In the genomic region with DNA sequence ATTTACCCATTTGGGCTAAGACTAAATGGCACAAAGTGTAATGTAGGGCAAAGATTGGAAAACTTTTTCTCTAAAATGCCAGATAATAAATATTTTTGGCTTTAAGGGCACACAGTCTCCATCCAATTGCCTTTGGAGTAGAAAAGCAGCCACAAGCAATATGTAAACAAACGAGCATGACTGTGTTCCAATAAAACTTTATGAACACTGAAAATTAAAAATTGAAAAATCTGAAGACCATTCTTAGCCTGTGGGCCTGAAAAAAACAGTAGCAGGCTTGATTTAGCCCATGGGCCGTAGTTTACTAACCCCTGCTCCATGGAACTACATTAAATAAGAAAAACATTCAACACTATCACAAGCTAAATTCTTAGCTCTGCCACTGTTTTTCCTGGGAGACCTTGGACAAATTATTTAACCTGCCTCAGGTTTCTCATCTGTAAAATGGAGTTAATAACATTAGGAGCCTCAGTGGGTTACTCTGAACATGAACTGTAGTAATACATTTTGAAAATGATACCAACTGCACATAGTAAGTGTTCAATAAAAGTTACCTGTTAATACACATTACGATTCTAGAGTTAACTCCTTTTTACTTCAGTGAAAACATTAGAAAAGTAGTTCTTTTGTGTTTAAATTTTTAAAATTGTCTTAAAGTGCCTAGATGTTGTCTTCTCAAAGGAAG, we compare ENCODE assay signal across 9 cellular contexts. TPM values are rescaled to one million over a fixed set of nuclear protein-coding genes. Genes with fewer than 3 reads are reported as not detected.
DNase-seq lines count a peak whose midpoint lies in the region; ATAC-seq and TF ChIP-seq lines count a peak whose summit lies in the region.
"Had no signal": no experiment of that assay in that cellular context is flagged by ENCODE, and none has a peak within 500 bp of the region (broad histone marks: within the 10 kb centered on the region; RNA-seq: fewer than 3 reads in every experiment).

No MANE protein-coding gene starts in this region.

- peak overlapping the region; percentile 94 to 100 (median 99) for H3K27ac Mint-ChIP-seq in CD4-positive, CD25-positive, alpha-beta regulatory T cell
- peak overlapping the region; percentile 100 for H3K27ac Mint-ChIP-seq in dendritic cell treated with granulocyte-macrophage colony-stimulating factor and Interleukin-4, amounts not matched to agents 40 ng/mL and 50 ng/mL, for 4 days
- H3K27ac Mint-ChIP-seq in nephron progenitor cell (no peak overlapping the region), chondrocyte (ENCODE audit: unreplicated experiment) (no peak overlapping the region)

- no peaks in the 10 kb centered on the region for H3K27me3 ChIP-seq in CD4-positive, CD25-positive, alpha-beta regulatory T cell (ENCODE audit: control insufficient read depth, insufficient read depth, low read length)

- TF ChIP-seq CTCF in LNCaP clone FGC (IDR thresholded peaks at IDR 0.05; ENCODE audit: control insufficient read depth, extremely low read depth, insufficient read depth) (no peak), nephron progenitor cell (IDR thresholded peaks at IDR 0.05) (no peak), chondrocyte (IDR thresholded peaks at IDR 0.05) (no peak)

- no peaks in the 10 kb centered on the region for H3K27me3 Mint-ChIP-seq in CD4-positive, CD25-positive, alpha-beta regulatory T cell
- H3K27me3 Mint-ChIP-seq in dendritic cell treated with granulocyte-macrophage colony-stimulating factor and Interleukin-4, amounts not matched to agents 40 ng/mL and 50 ng/mL, for 4 days: no peaks in the 10 kb centered on the region
- H3K27me3 Mint-ChIP-seq in nephron progenitor cell (ENCODE audit: low read depth, poor library complexity) (peaks cover 56% of the 10 kb centered on the region), chondrocyte (ENCODE audit: low read depth) (peaks cover 3% of the 10 kb centered on the region)

- H3K9me3 Mint-ChIP-seq in CD4-positive, CD25-positive, alpha-beta regulatory T cell: peaks cover 0 to 2% (median 0%) of the 10 kb centered on the region in 7 donors
- no peaks in the 10 kb centered on the region for H3K9me3 Mint-ChIP-seq in dendritic cell treated with granulocyte-macrophage colony-stimulating factor and Interleukin-4, amounts not matched to agents 40 ng/mL and 50 ng/mL, for 4 days
- H3K9me3 Mint-ChIP-seq in nephron progenitor cell (no peaks in the 10 kb centered on the region), chondrocyte (ENCODE audit: low read depth) (no peaks in the 10 kb centered on the region)

- ATAC-seq in CD4-positive, CD25-positive, alpha-beta regulatory T cell (ENCODE audit: low read depth in 2 of 2): no peak

- peaks cover 49% of the 10 kb centered on the region for H3K4me1 ChIP-seq in CD4-positive, CD25-positive, alpha-beta regulatory T cell (ENCODE audit: control insufficient read depth, insufficient read depth, low read length, poor library complexity, severe bottlenecking)

- H3K27ac ChIP-seq in CD4-positive, CD25-positive, alpha-beta regulatory T cell (ENCODE audit: insufficient read depth, low read length, poor library complexity, severe bottlenecking): peak overlapping the region; percentile 95
- H3K27ac ChIP-seq: WERI-Rb-1 had no signal

- H3K4me1 Mint-ChIP-seq in CD4-positive, CD25-positive, alpha-beta regulatory T cell: peaks cover 31 to 75% (median 67%) of the 10 kb centered on the region in 4 donors
- H3K4me1 Mint-ChIP-seq in dendritic cell treated with granulocyte-macrophage colony-stimulating factor and Interleukin-4, amounts not matched to agents 40 ng/mL and 50 ng/mL, for 4 days (ENCODE audit: low read depth): peaks cover 51% of the 10 kb centered on the region
- H3K4me1 Mint-ChIP-seq in nephron progenitor cell (peaks cover 7% of the 10 kb centered on the region), chondrocyte (ENCODE audit: low read depth) (peaks cover 12% of the 10 kb centered on the region)

- H3K9me3 ChIP-seq in CD4-positive, CD25-positive, alpha-beta regulatory T cell (ENCODE audit: control insufficient read depth in 2 of 2, low read length in 2 of 2): no peaks in the 10 kb centered on the region

- peak in 1 of 3 donors; percentile 23 for DNase-seq in CD4-positive, CD25-positive, alpha-beta regulatory T cell
- no peak for DNase-seq in LNCaP clone FGC (ENCODE audit: low read depth)
- DNase-seq in nephron progenitor cell: no peak
- DNase-seq in GOT3 (lab: John Stamatoyannopoulos, UW): no peak
- DNase-seq in NCI-H82 treated with DMSO at 0.1 percent for 48 hours (lab: John Stamatoyannopoulos, UW; ENCODE audit: unreplicated experiment): no peak
- no peak for DNase-seq in NCI-H1694 treated with DMSO at 0.1 percent for 48 hours (lab: John Stamatoyannopoulos, UW)
- no peak for DNase-seq in chondrocyte (ENCODE audit: low spot score)
- DNase-seq: WERI-Rb-1 had no signal

- intact Hi-C loops in dendritic cell treated with granulocyte-macrophage colony-stimulating factor and Interleukin-4, amounts not matched to agents 40 ng/mL and 50 ng/mL, for 4 days (cut with micrococcal nuclease): loop anchor here (10.0 kb wide), 1 partner anchor 342 kb away; no protein-coding TSS in a partner anchor

- peak overlapping the region; percentile 99 for H3K4me3 ChIP-seq in CD4-positive, CD25-positive, alpha-beta regulatory T cell (ENCODE audit: low read depth, low read length)
- peak overlapping the region; percentile 72 for H3K4me3 ChIP-seq in LNCaP clone FGC (ENCODE audit: low read depth, low read length)

- no peaks in the 10 kb centered on the region for H3K36me3 ChIP-seq in CD4-positive, CD25-positive, alpha-beta regulatory T cell (ENCODE audit: control insufficient read depth, insufficient read depth, low read length)
- H3K36me3 ChIP-seq: WERI-Rb-1 had no signal

- H3K36me3 Mint-ChIP-seq in CD4-positive, CD25-positive, alpha-beta regulatory T cell: no peaks in the 10 kb centered on the region
- H3K36me3 Mint-ChIP-seq in dendritic cell treated with granulocyte-macrophage colony-stimulating factor and Interleukin-4, amounts not matched to agents 40 ng/mL and 50 ng/mL, for 4 days (ENCODE audit: low read depth): peaks cover 31% of the 10 kb centered on the region
- H3K36me3 Mint-ChIP-seq in nephron progenitor cell (ENCODE audit: low read depth) (no peaks in the 10 kb centered on the region), chondrocyte (ENCODE audit: low read depth) (no peaks in the 10 kb centered on the region)

- H3K4me3 Mint-ChIP-seq in CD4-positive, CD25-positive, alpha-beta regulatory T cell: peak overlapping the region; percentile 95 to 98 (median 98)
- H3K4me3 Mint-ChIP-seq in dendritic cell treated with granulocyte-macrophage colony-stimulating factor and Interleukin-4, amounts not matched to agents 40 ng/mL and 50 ng/mL, for 4 days: peak overlapping the region; percentile 89
- peak overlapping the region; percentile 26 for H3K4me3 Mint-ChIP-seq in nephron progenitor cell
- H3K4me3 Mint-ChIP-seq in chondrocyte (ENCODE audit: unreplicated experiment): no peak overlapping the region

RNA-seq across cellular contexts. Expression of a gene that starts 1.3 kb away (rescaled TPM):
- 52.8 TPM for total RNA-seq in CD4-positive, CD25-positive, alpha-beta regulatory T cell
- polyA plus RNA-seq in CD4-positive, CD25-positive, alpha-beta regulatory T cell: 10 to 100 TPM; 17.2 to 20.0 (median 17.9) TPM
- total RNA-seq in chondrocyte: 1.8 to 4.2 TPM (median 2.1 TPM) in 3 replicates

RNA-seq across cellular contexts. Expression of a gene that starts 26.7 kb away (rescaled TPM):
- total RNA-seq in CD4-positive, CD25-positive, alpha-beta regulatory T cell: 12.1 TPM
- polyA plus RNA-seq in CD4-positive, CD25-positive, alpha-beta regulatory T cell: 10 to 100 TPM; 19.7 to 27.3 (median 26.3) TPM
- 4.0 to 4.8 TPM (median 4.5 TPM) in 3 replicates for total RNA-seq in chondrocyte

Comparison
In these comparisons a context has a peak if more than half of its experiments do, and no peak if none do; other contexts are left out.
1. H3K27ac Mint-ChIP-seq: peak in CD4-positive, CD25-positive, alpha-beta regulatory T cell (3 of 3) and dendritic cell treated with granulocyte-macrophage colony-stimulating factor and Interleukin-4, amounts not matched to agents 40 ng/mL and 50 ng/mL, for 4 days (single experiment); none in nephron progenitor cell (single experiment) and chondrocyte (single experiment).
2. RNA of a gene that starts 1.3 kb away (total RNA-seq): 52.8 TPM in CD4-positive, CD25-positive, alpha-beta regulatory T cell (single experiment); 1.8 to 4.2 TPM in chondrocyte; every median in the first group is over 10 times any median in the second.